ENCODE assay signal across 9 cellular contexts in genomic region chr9:34990908-34991832, GRCh38. TPM values are rescaled to one million over a fixed set of nuclear protein-coding genes. Genes with fewer than 3 reads are reported as not detected.
DNase-seq lines count a peak whose midpoint lies in the region; ATAC-seq and TF ChIP-seq lines count a peak whose summit lies in the region.
"Had no signal": no experiment of that assay in that cellular context is flagged by ENCODE, and none has a peak within 500 bp of the region (broad histone marks: within the 10 kb centered on the region; RNA-seq: fewer than 3 reads in every experiment).

No MANE protein-coding gene starts in this region.

- H3K27me3 ChIP-seq in ascending aorta: no peaks in the 10 kb centered on the region
- peaks cover 0 to 8% of the 10 kb centered on the region in 2 donors for H3K27me3 ChIP-seq in left lung

- no peak for DNase-seq in activated CD4-positive, alpha-beta T cell treated with anti-CD3 and anti-CD28 coated beads, Interleukin-2, amount 10 ng/mL, durations not matched to agents 7 days and 5 days
- no peak for DNase-seq in activated CD4-positive, alpha-beta T cell treated with anti-CD3 and anti-CD28 coated beads, Interleukin-2, amount 50 U/mL, for 4 hours
- DNase-seq in ascending aorta (ENCODE audit: low spot score in 2 of 2): peak in 1 of 2 donors; percentile 74
- no peak for DNase-seq in left lung
- DNase-seq in hippocampal formation (lab: John Stamatoyannopoulos, UW): no peak
- DNase-seq in dedifferentiated amniotic fluid mesenchymal stem cell (ENCODE audit: extremely low spot score): no peak

- H3K9me3 ChIP-seq in ascending aorta (no peaks in the 10 kb centered on the region), left lung (no peaks in the 10 kb centered on the region)

- POLR2A ChIA-PET in activated CD4-positive, alpha-beta T cell treated with anti-CD3 and anti-CD28 coated beads, Interleukin-2, amount 10 ng/mL, durations not matched to agents 7 days and 5 days (lab: Charles Lee): no interaction called here

- peak overlapping the region; percentile 88 for H3K4me3 Mint-ChIP-seq in activated CD4-positive, alpha-beta T cell treated with anti-CD3 and anti-CD28 coated beads, Interleukin-2, amount 10 ng/mL, durations not matched to agents 7 days and 5 days

- CTCF ChIA-PET in activated CD4-positive, alpha-beta T cell treated with anti-CD3 and anti-CD28 coated beads, Interleukin-2, amount 10 ng/mL, durations not matched to agents 7 days and 5 days (lab: Charles Lee): interaction anchor here (1.2 to 1.3 kb wide), 3 partner anchors 19 to 87 kb away, joined by 3 read pairs; no protein-coding TSS in a partner anchor

- peaks cover 45% of the 10 kb centered on the region for H3K4me1 Mint-ChIP-seq in activated CD4-positive, alpha-beta T cell treated with anti-CD3 and anti-CD28 coated beads, Interleukin-2, amount 10 ng/mL, durations not matched to agents 7 days and 5 days

- no peaks in the 10 kb centered on the region for H3K9me3 Mint-ChIP-seq in activated CD4-positive, alpha-beta T cell treated with anti-CD3 and anti-CD28 coated beads, Interleukin-2, amount 10 ng/mL, durations not matched to agents 7 days and 5 days

- H3K36me3 ChIP-seq in ascending aorta: peaks cover 8 to 9% of the 10 kb centered on the region in 2 donors
- H3K36me3 ChIP-seq in left lung: peaks cover 0 to 3% of the 10 kb centered on the region in 2 donors

- H3K27me3 Mint-ChIP-seq in activated CD4-positive, alpha-beta T cell treated with anti-CD3 and anti-CD28 coated beads, Interleukin-2, amount 10 ng/mL, durations not matched to agents 7 days and 5 days: no peaks in the 10 kb centered on the region

- peak overlapping the region; percentile 98 to 100 for H3K27ac ChIP-seq in ascending aorta
- H3K27ac ChIP-seq in left lung: peak overlapping the region; percentile 67 to 85
- H3K27ac ChIP-seq in temporal lobe (ENCODE audit: low read depth, low read length): peak overlapping the region; percentile 71

- ATAC-seq in left lung (no peak), HG02678 (IDR thresholded peaks at IDR 0.05; ENCODE audit: unreplicated experiment) (no peak)

- TF ChIP-seq CTCF in ascending aorta (IDR thresholded peaks at IDR 0.05) (no peak), left lung (IDR thresholded peaks at IDR 0.05) (no peak)

- H3K4me3 ChIP-seq in ascending aorta: peak overlapping the region; percentile 30 to 81
- peak overlapping the region in 1 of 2 donors; percentile 70 for H3K4me3 ChIP-seq in left lung

- peak overlapping the region; percentile 75 for H3K27ac Mint-ChIP-seq in activated CD4-positive, alpha-beta T cell treated with anti-CD3 and anti-CD28 coated beads, Interleukin-2, amount 10 ng/mL, durations not matched to agents 7 days and 5 days

- H3K36me3 Mint-ChIP-seq in activated CD4-positive, alpha-beta T cell treated with anti-CD3 and anti-CD28 coated beads, Interleukin-2, amount 10 ng/mL, durations not matched to agents 7 days and 5 days (ENCODE audit: low read depth): no peaks in the 10 kb centered on the region

- peaks cover 19 to 54% of the 10 kb centered on the region in 2 donors for H3K4me1 ChIP-seq in ascending aorta
- peaks cover 10 to 53% of the 10 kb centered on the region in 2 donors for H3K4me1 ChIP-seq in left lung

- intact Hi-C loops in ascending aorta (cut with DNase I): loop anchor here (5.0 to 10.0 kb wide), 8 partner anchors 171 to 1176 kb away; partner anchors contain the start of genes CCDC107, DNAI1, FAM219A and IL11RA
- intact Hi-C loops in left lung (cut with DNase I): no loop called here

RNA-seq across cellular contexts. Expression of gene DNAJB5, which starts 1.6 kb away (rescaled TPM):
- total RNA-seq in activated CD4-positive, alpha-beta T cell treated with anti-CD3 and anti-CD28 coated beads, Interleukin-2, amount 10 ng/mL, durations not matched to agents 7 days and 5 days: 1 to 10 TPM; 3.5 to 4.6 TPM
- total RNA-seq in ascending aorta (40.8 TPM), left lung (10 to 100 TPM in 1 of 2 donors, 1 to 10 TPM in 1; 8.8 to 14.4 TPM), temporal lobe (37.1 TPM)

RNA-seq across cellular contexts. Expression of gene PHF24, which starts 33.1 kb away (rescaled TPM):
- total RNA-seq in activated CD4-positive, alpha-beta T cell treated with anti-CD3 and anti-CD28 coated beads, Interleukin-2, amount 10 ng/mL, durations not matched to agents 7 days and 5 days: not detected
- total RNA-seq in ascending aorta (not detected), left lung (under 1 TPM; 0.44 to 0.58 TPM), temporal lobe (25.6 TPM)
- total RNA-seq: LHCN-M2 had no signal

Comparison
In these comparisons a context has a peak if more than half of its experiments do, and no peak if none do; other contexts are left out.
1. RNA of gene PHF24, which starts 33.1 kb away (total RNA-seq): 25.6 TPM in temporal lobe (single experiment); 0.44 to 0.58 TPM in left lung, not detected in activated CD4-positive, alpha-beta T cell treated with anti-CD3 and anti-CD28 coated beads, Interleukin-2, amount 10 ng/mL, durations not matched to agents 7 days and 5 days and not detected in ascending aorta (single experiment); every median in the first group is over 10 times any median in the second.
2. Peak in every context shown above with its lines, with median percentiles within 50 percentile points of each other: H3K27ac ChIP-seq.